10 cellular contexts compared by ENCODE assay signal in the genomic region with DNA sequence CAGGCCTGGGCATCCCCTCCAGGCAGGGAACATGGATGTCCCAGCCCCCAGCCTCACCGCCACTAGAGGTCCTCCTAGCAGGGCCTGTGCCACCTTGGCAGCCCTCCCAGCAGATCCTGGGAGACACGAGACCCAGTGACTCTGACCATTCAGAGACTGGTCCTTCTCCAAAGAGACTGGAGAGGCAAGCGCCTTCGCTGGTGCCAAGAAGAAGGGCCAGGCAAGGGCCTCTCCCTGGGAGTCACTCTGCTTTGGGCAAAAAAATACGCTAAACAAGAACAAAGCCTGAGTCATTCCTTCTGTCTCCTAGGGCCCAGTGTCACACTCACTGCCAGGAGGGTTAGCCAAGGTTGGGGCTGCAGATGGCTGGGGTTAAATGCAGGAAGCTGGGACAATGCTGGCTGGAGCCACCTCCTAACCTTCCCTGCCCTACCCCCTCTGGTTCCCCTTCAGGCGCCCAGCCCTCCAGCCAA. TPM values are rescaled to one million over a fixed set of nuclear protein-coding genes. Genes with fewer than 3 reads are reported as not detected.
A peak's percentile ranks its signal among the peaks of the same experiment; 100 is the strongest.
DNase-seq lines count a peak whose midpoint lies in the region; ATAC-seq and TF ChIP-seq lines count a peak whose summit lies in the region.
"Had no signal": no experiment of that assay in that cellular context is flagged by ENCODE, and none has a peak within 500 bp of the region (broad histone marks: within the 10 kb centered on the region; RNA-seq: fewer than 3 reads in every experiment).

No MANE protein-coding gene starts in this region.

- H3K4me3 ChIP-seq in left ventricle myocardium inferior (no peak overlapping the region), uterus (no peak overlapping the region)
- H3K4me3 ChIP-seq in CD8-positive, alpha-beta memory T cell (ENCODE audit: low read length): no peak overlapping the region

- no peak overlapping the region for H3K4me3 Mint-ChIP-seq in activated naive CD4-positive, alpha-beta T cell treated with anti-CD3 and anti-CD28 coated beads for 36 hours
- H3K4me3 Mint-ChIP-seq in CD8-positive, alpha-beta memory T cell: no peak overlapping the region
- H3K4me3 Mint-ChIP-seq: CD14-positive monocyte had no signal

- H3K36me3 Mint-ChIP-seq in activated naive CD4-positive, alpha-beta T cell treated with anti-CD3 and anti-CD28 coated beads for 36 hours (ENCODE audit: low read depth): no peaks in the 10 kb centered on the region
- H3K36me3 Mint-ChIP-seq in CD8-positive, alpha-beta memory T cell: no peaks in the 10 kb centered on the region
- H3K36me3 Mint-ChIP-seq: CD14-positive monocyte had no signal

- intact Hi-C loops in activated naive CD4-positive, alpha-beta T cell treated with anti-CD3 and anti-CD28 coated beads for 36 hours (cut with micrococcal nuclease): no loop called here
- intact Hi-C loops in left ventricle myocardium inferior (cut with micrococcal nuclease): no loop called here
- intact Hi-C loops in uterus (cut with DNase I; ENCODE audit: low total_unique reads): no loop called here

- H3K9me3 ChIP-seq in left ventricle myocardium inferior (replicated peaks) (no peaks in the 10 kb centered on the region), uterus (no peaks in the 10 kb centered on the region)
- H3K9me3 ChIP-seq in CD8-positive, alpha-beta memory T cell (ENCODE audit: low read length): no peaks in the 10 kb centered on the region

- H3K27ac Mint-ChIP-seq in activated naive CD4-positive, alpha-beta T cell treated with anti-CD3 and anti-CD28 coated beads for 36 hours: no peak overlapping the region
- no peak overlapping the region for H3K27ac Mint-ChIP-seq in CD8-positive, alpha-beta memory T cell
- H3K27ac Mint-ChIP-seq: CD14-positive monocyte had no signal

- H3K4me1 ChIP-seq in left ventricle myocardium inferior (peaks cover 32% of the 10 kb centered on the region), uterus (no peaks in the 10 kb centered on the region)
- no peaks in the 10 kb centered on the region for H3K4me1 ChIP-seq in CD8-positive, alpha-beta memory T cell (ENCODE audit: insufficient read depth, low read length)

- peak; percentile 33 for TF ChIP-seq CTCF in left ventricle myocardium inferior (IDR thresholded peaks at IDR 0.05; ENCODE audit: borderline replicate concordance)
- no peak for TF ChIP-seq CTCF in uterus (IDR thresholded peaks at IDR 0.05)

- POLR2A ChIA-PET in CD8-positive, alpha-beta memory T cell (lab: Charles Lee): no interaction called here

- TF ChIP-seq POLR2A in uterus (IDR thresholded peaks at IDR 0.05): no peak

- peak; percentile 12 for DNase-seq in activated naive CD4-positive, alpha-beta T cell treated with anti-CD3 and anti-CD28 coated beads for 36 hours
- DNase-seq in activated naive CD4-positive, alpha-beta T cell treated with anti-CD3 and anti-CD28 coated beads, Interleukin-2, amount 50 U/mL, for 16 hours: no peak
- DNase-seq in UCSD-AML1 (lab: John Stamatoyannopoulos, UW; ENCODE audit: unreplicated experiment): peak; percentile 39
- DNase-seq in left ventricle myocardium inferior: peak; percentile 49
- peak; percentile 26 to 47 for DNase-seq in uterus
- DNase-seq in CD8-positive, alpha-beta memory T cell: no peak
- DNase-seq in activated CD4-positive, CD25-positive, alpha-beta regulatory T cell treated with anti-CD3 and anti-CD28 coated beads, Interleukin-2, amount 50 U/mL, for 72 hours: no peak
- DNase-seq: NCI-H187 had no signal

- H3K4me1 Mint-ChIP-seq in activated naive CD4-positive, alpha-beta T cell treated with anti-CD3 and anti-CD28 coated beads for 36 hours (ENCODE audit: low read depth): no peaks in the 10 kb centered on the region
- no peaks in the 10 kb centered on the region for H3K4me1 Mint-ChIP-seq in CD8-positive, alpha-beta memory T cell
- H3K4me1 Mint-ChIP-seq: CD14-positive monocyte had no signal

- H3K27ac ChIP-seq in left ventricle myocardium inferior (replicated peaks) (peak overlapping the region; percentile 40), uterus (no peak overlapping the region)
- no peak overlapping the region for H3K27ac ChIP-seq in CD8-positive, alpha-beta memory T cell (ENCODE audit: low read depth, low read length)

- H3K27me3 ChIP-seq in left ventricle myocardium inferior (ENCODE audit: low read depth) (no peaks in the 10 kb centered on the region), uterus (no peaks in the 10 kb centered on the region)
- no peaks in the 10 kb centered on the region for H3K27me3 ChIP-seq in CD8-positive, alpha-beta memory T cell (ENCODE audit: insufficient read depth, low read length, poor library complexity, severe bottlenecking)

- no peaks in the 10 kb centered on the region for H3K36me3 ChIP-seq in left ventricle myocardium inferior
- H3K36me3 ChIP-seq in uterus: no peaks in the 10 kb centered on the region
- no peaks in the 10 kb centered on the region for H3K36me3 ChIP-seq in CD8-positive, alpha-beta memory T cell (ENCODE audit: insufficient read depth, low read length)

- ATAC-seq in GM19452 (IDR thresholded peaks at IDR 0.05; ENCODE audit: unreplicated experiment): no peak

- H3K9me3 Mint-ChIP-seq in activated naive CD4-positive, alpha-beta T cell treated with anti-CD3 and anti-CD28 coated beads for 36 hours: no peaks in the 10 kb centered on the region
- peaks cover 0 to 4% (median 0%) of the 10 kb centered on the region in 5 donors for H3K9me3 Mint-ChIP-seq in CD8-positive, alpha-beta memory T cell

- peaks cover 7% of the 10 kb centered on the region for H3K27me3 Mint-ChIP-seq in activated naive CD4-positive, alpha-beta T cell treated with anti-CD3 and anti-CD28 coated beads for 36 hours (ENCODE audit: low read depth)
- peaks cover 2 to 19% of the 10 kb centered on the region in 2 donors for H3K27me3 Mint-ChIP-seq in CD8-positive, alpha-beta memory T cell

- CTCF ChIA-PET in activated naive CD4-positive, alpha-beta T cell treated with anti-CD3 and anti-CD28 coated beads for 36 hours (lab: Charles Lee): no interaction called here
- CTCF ChIA-PET in CD8-positive, alpha-beta memory T cell (lab: Charles Lee): no interaction called here

RNA-seq across cellular contexts. Expression of a gene that starts 35.3 kb away (rescaled TPM):
- total RNA-seq in activated naive CD4-positive, alpha-beta T cell treated with anti-CD3 and anti-CD28 coated beads for 36 hours: not detected
- total RNA-seq in left ventricle myocardium inferior (not detected), uterus (not detected)
- total RNA-seq in CD8-positive, alpha-beta memory T cell: not detected
- not detected for polyA plus RNA-seq in CD8-positive, alpha-beta memory T cell
- polyA plus RNA-seq: CD14-positive monocyte had no signal

Comparison
In these comparisons a context has a peak if more than half of its experiments do, and no peak if none do; other contexts are left out.
1. DNase-seq: peak in activated naive CD4-positive, alpha-beta T cell treated with anti-CD3 and anti-CD28 coated beads for 36 hours (single experiment), UCSD-AML1 (single experiment), left ventricle myocardium inferior (single experiment) and uterus (2 of 2); none in activated naive CD4-positive, alpha-beta T cell treated with anti-CD3 and anti-CD28 coated beads, Interleukin-2, amount 50 U/mL, for 16 hours (single experiment), CD8-positive, alpha-beta memory T cell (0 of 5) and activated CD4-positive, CD25-positive, alpha-beta regulatory T cell treated with anti-CD3 and anti-CD28 coated beads, Interleukin-2, amount 50 U/mL, for 72 hours (single experiment).